ENCODE assay signal across 18 cellular contexts in genomic region chr12:130490674-130491073, GRCh38.
A peak's percentile ranks its signal among the peaks of the same experiment; 100 is the strongest.
DNase-seq lines count a peak whose midpoint lies in the region; ATAC-seq and TF ChIP-seq lines count a peak whose summit lies in the region.
"Had no signal": no experiment of that assay in that cellular context is flagged by ENCODE, and none has a peak within 500 bp of the region (broad histone marks: within the 10 kb centered on the region; RNA-seq: fewer than 3 reads in every experiment).

No MANE protein-coding gene starts in this region.

- no peak overlapping the region for H3K4ac ChIP-seq in mesendoderm (ENCODE audit: low read depth, low read length)
- no peak overlapping the region for H3K4ac ChIP-seq in neuronal stem cell (ENCODE audit: low read length)

- H4K5ac ChIP-seq in mesendoderm (ENCODE audit: low read length), result no peak overlapping the region

- H3K27me3 Mint-ChIP-seq in neural progenitor cell (ENCODE audit: insufficient read depth, low read depth), result peaks cover 13% of the 10 kb centered on the region
- H3K27me3 Mint-ChIP-seq: B cell; CD4-positive, alpha-beta T cell had no signal

- peak overlapping the region; percentile 12 for H3K56ac ChIP-seq in mesendoderm (ENCODE audit: low read length)

- H3K4me1 ChIP-seq in cardiac muscle cell (ENCODE audit: low read depth), result peaks cover 21% of the 10 kb centered on the region
- no peaks in the 10 kb centered on the region for H3K4me1 ChIP-seq in mesendoderm (ENCODE audit: control insufficient read depth, low read depth, low read length)
- peaks cover 4% of the 10 kb centered on the region for H3K4me1 ChIP-seq in neural progenitor cell
- H3K4me1 ChIP-seq in neuronal stem cell (ENCODE audit: control insufficient read depth in 2 of 2, insufficient read depth in 1 of 2, low read depth in 1 of 2, low read length in 2 of 2), result peaks cover 0 to 9% of the 10 kb centered on the region in 2 donors
- H3K4me1 ChIP-seq: A549, Caco-2 had no signal

- peak overlapping the region; percentile 19 for H3K27ac Mint-ChIP-seq in neural progenitor cell
- H3K27ac Mint-ChIP-seq: B cell; CD4-positive, alpha-beta T cell; CD8-positive, alpha-beta T cell had no signal

- H3K27me3 ChIP-seq in cardiac muscle cell, result no peaks in the 10 kb centered on the region
- no peaks in the 10 kb centered on the region for H3K27me3 ChIP-seq in mesendoderm (ENCODE audit: insufficient read depth, low read length, poor library complexity)
- H3K27me3 ChIP-seq in neural progenitor cell, result no peaks in the 10 kb centered on the region
- peaks cover 0 to 19% (median 0%) of the 10 kb centered on the region in 3 experiments for H3K27me3 ChIP-seq in neuronal stem cell (ENCODE audit: control insufficient read depth in 3 of 3, insufficient read depth in 3 of 3, low read depth in 1 of 3, low read length in 3 of 3)
- H3K27me3 ChIP-seq: BLaER1 treated with 17β-estradiol and CSF1 and Interleukin-3, amounts not matched to agents 10 nM and 100 nM had no signal

- TF ChIP-seq CTCF in cardiac muscle cell (IDR thresholded peaks at IDR 0.05; ENCODE audit: low read depth, low read length) (no peak), neural progenitor cell (IDR thresholded peaks at IDR 0.05) (no peak)

- peak overlapping the region; percentile 93 for H3K27ac ChIP-seq in cardiac muscle cell
- H3K27ac ChIP-seq in mesendoderm (ENCODE audit: low read depth, low read length), result no peak overlapping the region
- no peak overlapping the region for H3K27ac ChIP-seq in neural progenitor cell
- H3K27ac ChIP-seq in neuronal stem cell (replicated peaks; ENCODE audit: low read length), result no peak overlapping the region
- H3K27ac ChIP-seq: 22Rv1; A549; BLaER1 treated with 17β-estradiol and CSF1 and Interleukin-3, amounts not matched to agents 10 nM and 100 nM; C4-2B had no signal

- H3K4me2 ChIP-seq in mesendoderm (ENCODE audit: low read length) (no peak overlapping the region), neural progenitor cell (no peak overlapping the region), neuronal stem cell (ENCODE audit: insufficient read depth, low read length, poor library complexity, severe bottlenecking) (no peak overlapping the region)
- H3K4me2 ChIP-seq: A549; BLaER1 treated with 17β-estradiol and CSF1 and Interleukin-3, amounts not matched to agents 10 nM and 100 nM had no signal

- H2BK15ac ChIP-seq in mesendoderm (replicated peaks; ENCODE audit: low read depth) (no peak overlapping the region), neuronal stem cell (ENCODE audit: low read length) (no peak overlapping the region)

- H3K18ac ChIP-seq in mesendoderm (ENCODE audit: low read length) (no peak overlapping the region), neuronal stem cell (ENCODE audit: low read length) (no peak overlapping the region)

- intact Hi-C loops in left cardiac atrium (cut with DNase I), result no loop called here

- H3K4me3 ChIP-seq in cardiac muscle cell (no peak overlapping the region), mesendoderm (ENCODE audit: low read length) (no peak overlapping the region), neural progenitor cell (no peak overlapping the region), neuronal stem cell (ENCODE audit: low read length in 2 of 2) (no peak overlapping the region)
- H3K4me3 ChIP-seq: A549; BLaER1 treated with 17β-estradiol and CSF1 and Interleukin-3, amounts not matched to agents 10 nM and 100 nM had no signal

- peaks cover 39% of the 10 kb centered on the region for H3K4me1 Mint-ChIP-seq in neural progenitor cell
- H3K4me1 Mint-ChIP-seq: B cell had no signal

- no peaks in the 10 kb centered on the region for H3F3A ChIP-seq in neural progenitor cell (ENCODE audit: low read depth)

- H3K9ac ChIP-seq in mesendoderm (ENCODE audit: low read length), result no peak overlapping the region
- H3K9ac ChIP-seq in neural progenitor cell, result no peak overlapping the region
- no peak overlapping the region for H3K9ac ChIP-seq in neuronal stem cell (ENCODE audit: low read depth, low read length, poor library complexity)
- H3K9ac ChIP-seq: BLaER1 treated with 17β-estradiol and CSF1 and Interleukin-3, amounts not matched to agents 10 nM and 100 nM had no signal

- H3K36me3 Mint-ChIP-seq in neural progenitor cell, result no peaks in the 10 kb centered on the region
- H3K36me3 Mint-ChIP-seq: CD8-positive, alpha-beta T cell had no signal

- no peak overlapping the region for H3K23ac ChIP-seq in mesendoderm (ENCODE audit: low read length)
- no peak overlapping the region for H3K23ac ChIP-seq in neuronal stem cell (ENCODE audit: low read depth, low read length, poor library complexity)

- H2AK5ac ChIP-seq in mesendoderm (ENCODE audit: low read length), result no peak overlapping the region
- no peak overlapping the region for H2AK5ac ChIP-seq in neuronal stem cell (ENCODE audit: low read depth, low read length)

- H2AFZ ChIP-seq in neural progenitor cell (replicated peaks), result no peak overlapping the region
- no peak overlapping the region for H2AFZ ChIP-seq in neuronal stem cell (ENCODE audit: low read length)

- H4K91ac ChIP-seq in neuronal stem cell (ENCODE audit: low read depth, low read length, poor library complexity), result no peak overlapping the region

- H3K36me3 ChIP-seq in cardiac muscle cell, result no peaks in the 10 kb centered on the region
- no peaks in the 10 kb centered on the region for H3K36me3 ChIP-seq in mesendoderm (ENCODE audit: control insufficient read depth, insufficient read depth, low read length)
- no peaks in the 10 kb centered on the region for H3K36me3 ChIP-seq in neural progenitor cell
- no peaks in the 10 kb centered on the region for H3K36me3 ChIP-seq in neuronal stem cell (replicated peaks in 1 of 2; ENCODE audit: control insufficient read depth in 2 of 2, insufficient read depth in 2 of 2, low read length in 2 of 2)
- H3K36me3 ChIP-seq: BLaER1 treated with 17β-estradiol and CSF1 and Interleukin-3, amounts not matched to agents 10 nM and 100 nM had no signal

- H4K20me1 ChIP-seq in neural progenitor cell (ENCODE audit: low read depth), result no peaks in the 10 kb centered on the region
- H4K20me1 ChIP-seq: BLaER1 treated with 17β-estradiol and CSF1 and Interleukin-3, amounts not matched to agents 10 nM and 100 nM had no signal

- DNase-seq in cardiac muscle cell (ENCODE audit: low read depth in 1 of 2, low spot score in 1 of 2) (no peak), left cardiac atrium (no peak), mesendoderm (no peak), neural progenitor cell (ENCODE audit: low spot score) (no peak), NCI-H69 (lab: John Stamatoyannopoulos, UW) (no peak), neuronal stem cell (ENCODE audit: low spot score) (no peak)
- DNase-seq: AML-193; Caco-2; Calu3; CD4-positive, alpha-beta T cell; CD8-positive, alpha-beta T cell; DMS79 treated with DMSO at 0.1 percent for 48 hours; GF-D8 had no signal

- no peaks in the 10 kb centered on the region for H3K79me2 ChIP-seq in mesendoderm (ENCODE audit: control insufficient read depth, insufficient read depth, low read length)
- H3K79me2 ChIP-seq in neural progenitor cell (ENCODE audit: low read depth), result no peaks in the 10 kb centered on the region

- H2BK120ac ChIP-seq in mesendoderm (ENCODE audit: low read depth, low read length), result no peak overlapping the region
- no peak overlapping the region for H2BK120ac ChIP-seq in neuronal stem cell (ENCODE audit: low read depth, low read length)

- H3K4me3 Mint-ChIP-seq in neural progenitor cell, result no peak overlapping the region
- H3K4me3 Mint-ChIP-seq: B cell; CD4-positive, alpha-beta T cell; CD8-positive, alpha-beta T cell had no signal

- no peaks in the 10 kb centered on the region for H3K79me1 ChIP-seq in mesendoderm (ENCODE audit: low read length)
- H3K79me1 ChIP-seq in neuronal stem cell (ENCODE audit: low read depth, low read length), result no peaks in the 10 kb centered on the region

- no peak for ATAC-seq in left cardiac atrium
- ATAC-seq: CD8-positive, alpha-beta T cell had no signal

- H2BK5ac ChIP-seq in mesendoderm (ENCODE audit: low read length) (no peak overlapping the region), neuronal stem cell (ENCODE audit: low read length) (no peak overlapping the region)

- no peak overlapping the region for H4K8ac ChIP-seq in mesendoderm (ENCODE audit: low read depth, low read length)
- H4K8ac ChIP-seq in neuronal stem cell (ENCODE audit: low read depth, low read length), result no peak overlapping the region

- no CpG with 5 or more reads among the region's 10 CpGs for WGBS in mesendoderm (ENCODE audit: extremely low coverage, insufficient coverage, low lambda C conversion rate)
- WGBS in neuronal stem cell (ENCODE audit: extremely low coverage in 2 of 2, insufficient read length in 2 of 2, insufficient replicate concordance in 1 of 2), 2 donors, result no CpG with 5 or more reads among the region's 10 CpGs

- H3K9me3 ChIP-seq in cardiac muscle cell (ENCODE audit: low read depth), result no peaks in the 10 kb centered on the region
- no peaks in the 10 kb centered on the region for H3K9me3 ChIP-seq in neural progenitor cell (ENCODE audit: low read depth)
- H3K9me3 ChIP-seq in neuronal stem cell (replicated peaks in 1 of 2; ENCODE audit: control insufficient read depth in 2 of 2, insufficient read depth in 1 of 2, low read depth in 1 of 2, low read length in 2 of 2), result peaks cover 0 to 3% of the 10 kb centered on the region in 2 donors
- H3K9me3 ChIP-seq: A549; BLaER1 treated with 17β-estradiol and CSF1 and Interleukin-3, amounts not matched to agents 10 nM and 100 nM had no signal

- H2BK12ac ChIP-seq in neuronal stem cell (ENCODE audit: low read length), result no peak overlapping the region

- H3K14ac ChIP-seq in neuronal stem cell (ENCODE audit: low read length), result no peak overlapping the region

- peaks cover 2% of the 10 kb centered on the region for H3K9me3 Mint-ChIP-seq in neural progenitor cell
- H3K9me3 Mint-ChIP-seq: CD4-positive, alpha-beta T cell; CD8-positive, alpha-beta T cell had no signal
